11 cellular contexts compared by ENCODE assay signal in the genomic region with DNA sequence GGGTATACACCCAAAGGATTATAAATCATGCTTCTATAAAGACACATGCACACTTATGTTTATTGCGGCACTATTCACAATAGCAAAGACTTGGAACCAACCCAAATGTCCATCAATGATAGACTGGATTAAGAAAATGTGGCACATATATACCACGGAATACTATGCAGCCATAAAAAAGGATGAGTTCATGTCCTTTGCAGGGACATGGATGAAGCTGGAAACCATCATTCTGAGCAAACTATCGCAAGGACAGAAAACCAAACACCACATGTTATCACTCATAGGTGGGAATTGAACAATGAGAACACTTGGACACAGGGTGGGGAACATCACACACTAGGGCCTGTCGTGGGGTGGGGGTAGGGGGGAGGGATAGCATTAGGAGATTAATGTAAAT. TPM values are rescaled to one million over a fixed set of nuclear protein-coding genes. Genes with fewer than 3 reads are reported as not detected.
"Had no signal": no experiment of that assay in that cellular context is flagged by ENCODE, and none has a peak within 500 bp of the region (broad histone marks: within the 10 kb centered on the region; RNA-seq: fewer than 3 reads in every experiment).

No MANE protein-coding gene starts in this region.

RNA-seq across cellular contexts. Expression of gene VPREB1, which starts 51.1 kb away (rescaled TPM):
- total RNA-seq: PC-3, PC-9, Peyer's patch, Right ventricle myocardium inferior, Right ventricle myocardium superior, RPMI7951, SJCRH30, SJSA1, SK-MEL-5, T-cell had no signal
- polyA plus RNA-seq: SK-N-SH had no signal
